ENCODE assay signal across 32 cellular contexts in genomic region chr9:132887181-132888120, GRCh38. TPM values are rescaled to one million over a fixed set of nuclear protein-coding genes. Genes with fewer than 3 reads are reported as not detected.
DNase-seq lines count a peak whose midpoint lies in the region; ATAC-seq, FAIRE-seq and TF ChIP-seq lines count a peak whose summit lies in the region.
"Had no signal": no experiment of that assay in that cellular context is flagged by ENCODE, and none has a peak within 500 bp of the region (broad histone marks: within the 10 kb centered on the region; RNA-seq: fewer than 3 reads in every experiment).

No MANE protein-coding gene starts in this region.

- H3K27me3 Mint-ChIP-seq in naive B cell (no peaks in the 10 kb centered on the region), Caco-2 (ENCODE audit: insufficient read depth, unreplicated experiment) (no peaks in the 10 kb centered on the region)
- no peaks in the 10 kb centered on the region for H3K27me3 Mint-ChIP-seq in stimulated activated naive B cell treated with anti-CD40 and anti-IgM and Interleukin-4, amounts not matched to agents 10 μg/mL and 1 μg/mL and 100 μg/mL, for 72 hours
- H3K27me3 Mint-ChIP-seq: CD4-positive, alpha-beta T cell had no signal

- no peaks in the 10 kb centered on the region for H3K79me2 ChIP-seq in HepG2 (ENCODE audit: insufficient read depth, low read length)

- no peak overlapping the region for H3K4me3 ChIP-seq in HepG2 (replicated peaks in 1 of 3; ENCODE audit: insufficient read depth in 1 of 3, low read depth in 2 of 3, low read length in 3 of 3)
- H3K4me3 ChIP-seq in right lobe of liver: no peak overlapping the region
- H3K4me3 ChIP-seq in NB4 (ENCODE audit: low read depth, low read length): no peak overlapping the region
- H3K4me3 ChIP-seq in Caco-2 (ENCODE audit: low read depth, low read length): no peak overlapping the region
- no peak overlapping the region for H3K4me3 ChIP-seq in transverse colon
- H3K4me3 ChIP-seq: GM12878, HAP-1, SJCRH30 had no signal

- no peaks in the 10 kb centered on the region for H3K9me3 ChIP-seq in HepG2 (ENCODE audit: low read length)
- no peaks in the 10 kb centered on the region for H3K9me3 ChIP-seq in right lobe of liver
- H3K9me3 ChIP-seq in Caco-2: no peaks in the 10 kb centered on the region
- H3K9me3 ChIP-seq in transverse colon: no peaks in the 10 kb centered on the region
- H3K9me3 ChIP-seq: HAP-1, SJCRH30 had no signal

- in situ Hi-C loops in HepG2 (cut with HindIII; ENCODE audit: extremely low pct_ligation_motif_present, low pct_unique_long_range_greater_than_20kb) (no loop called here), transverse colon (cut with MboI; ENCODE audit: low pct_ligation_motif_present in 1 of 4, low pct_unique_long_range_greater_than_20kb in 1 of 4, low sequenced_read_pairs in 3 of 4) (no loop called here)

- intact Hi-C loops in HepG2 (cut with micrococcal nuclease; ENCODE audit: unreplicated experiment): no loop called here
- intact Hi-C loops in right lobe of liver (cut with DNase I): no loop called here
- intact Hi-C loops in Caco-2 (cut with micrococcal nuclease; ENCODE audit: unreplicated experiment): no loop called here
- intact Hi-C loops in transverse colon (cut with DNase I; ENCODE audit: low total_unique reads): no loop called here

- no peak for DNase-seq in HepG2 (ENCODE audit: low spot score)
- no peak for DNase-seq in right lobe of liver
- peak; percentile 21 for DNase-seq in NB4 (ENCODE audit: low read depth)
- DNase-seq in naive B cell: no peak
- DNase-seq in Caco-2: no peak
- no peak for DNase-seq in transverse colon
- no peak for DNase-seq in HK-2 (ENCODE audit: unreplicated experiment)
- DNase-seq in stimulated activated naive B cell treated with anti-CD40 and anti-IgM and Interleukin-4, amounts not matched to agents 10 μg/mL and 1 μg/mL and 100 μg/mL, for 72 hours: no peak
- DNase-seq: ACHN; CD4-positive, alpha-beta T cell; DMS53; EL; GDM1; GOT3; HFFc6; IMR-90; NCI-H1105 treated with DMSO at 0.1 percent for 48 hours; NCI-H146; NCI-H2029; NCI-H446 treated with DMSO at 0.1 percent for 48 hours; NCI-H526; NCI-H82; NK-92 treated with Interleukin-12 subunit alpha and Interleukin-12 subunit beta, amount 100 ng/mL, for 24 hours; PC-3; SJCRH30 had no signal

- no peak for TF ChIP-seq EP300 in HepG2 (IDR thresholded peaks at IDR 0.05; ENCODE audit: low read depth in 2 of 2, low read length in 2 of 2)
- TF ChIP-seq EP300 in HepG2 (CRISPR knock-in tag; IDR thresholded peaks at IDR 0.05; ENCODE audit: borderline replicate concordance): no peak
- TF ChIP-seq EP300 in transverse colon (IDR thresholded peaks at IDR 0.05; ENCODE audit: low read depth): no peak

- H3K9ac ChIP-seq in HepG2 (ENCODE audit: insufficient read depth, low read depth, low read length): no peak overlapping the region
- H3K9ac ChIP-seq: KMS-11 had no signal

- H3K36me3 Mint-ChIP-seq in naive B cell (no peaks in the 10 kb centered on the region), Caco-2 (ENCODE audit: insufficient read depth, unreplicated experiment) (no peaks in the 10 kb centered on the region)
- H3K36me3 Mint-ChIP-seq in stimulated activated naive B cell treated with anti-CD40 and anti-IgM and Interleukin-4, amounts not matched to agents 10 μg/mL and 1 μg/mL and 100 μg/mL, for 72 hours: peaks cover 0 to under 1% of the 10 kb centered on the region in 2 donors

- POLR2A ChIA-PET in HepG2 (lab: Yijun Ruan, JAX): no interaction called here
- POLR2A ChIA-PET in Caco-2 (lab: Charles Lee): no interaction called here

- no peaks in the 10 kb centered on the region for H4K20me1 ChIP-seq in HepG2 (ENCODE audit: insufficient read depth, low read length)

- BruUV-seq in HepG2 (replicated peaks; lab: Mats Ljungman, UMichigan): no TSS peak
- no TSS peak for BruUV-seq in Caco-2 (replicated peaks; lab: Mats Ljungman, UMichigan)

- FAIRE-seq in HepG2 (lab: Jason Lieb, UNC): no peak
- FAIRE-seq: GM12878, HTR-8/SVneo had no signal

- no peak for TF ChIP-seq CTCF in HepG2 (CRISPR knock-in tag; IDR thresholded peaks at IDR 0.05)
- TF ChIP-seq CTCF in right lobe of liver (IDR thresholded peaks at IDR 0.05): no peak
- TF ChIP-seq CTCF in NB4 (IDR thresholded peaks at IDR 0.05; ENCODE audit: low read depth, low read length): no peak
- no peak for TF ChIP-seq CTCF in Caco-2 (IDR thresholded peaks at IDR 0.05; ENCODE audit: insufficient read depth in 1 of 2, low read depth in 1 of 2, low read length in 1 of 2, severe bottlenecking in 1 of 2, unreplicated experiment in 1 of 2)
- no peak for TF ChIP-seq CTCF in transverse colon (IDR thresholded peaks at IDR 0.05)

- H3K36me3 ChIP-seq in HepG2 (replicated peaks in 1 of 2; ENCODE audit: control insufficient read depth in 1 of 2, insufficient read depth in 2 of 2, low read length in 2 of 2): no peaks in the 10 kb centered on the region
- H3K36me3 ChIP-seq in right lobe of liver: no peaks in the 10 kb centered on the region
- H3K36me3 ChIP-seq in Caco-2 (ENCODE audit: control insufficient read depth, insufficient read depth, low read length): no peaks in the 10 kb centered on the region
- H3K36me3 ChIP-seq in transverse colon: no peaks in the 10 kb centered on the region
- H3K36me3 ChIP-seq: HAP-1, SJCRH30 had no signal

- H3K9me3 Mint-ChIP-seq in naive B cell: no peaks in the 10 kb centered on the region
- H3K9me3 Mint-ChIP-seq in Caco-2 (ENCODE audit: unreplicated experiment): no peaks in the 10 kb centered on the region
- H3K9me3 Mint-ChIP-seq in stimulated activated naive B cell treated with anti-CD40 and anti-IgM and Interleukin-4, amounts not matched to agents 10 μg/mL and 1 μg/mL and 100 μg/mL, for 72 hours: no peaks in the 10 kb centered on the region
- H3K9me3 Mint-ChIP-seq: CD4-positive, alpha-beta T cell; HFFc6 had no signal

- CTCF ChIA-PET in HepG2 (lab: Yijun Ruan, JAX; ENCODE audit: low intra/inter-chr PET ratio, low total read pairs): no interaction called here
- CTCF ChIA-PET in Caco-2 (lab: Charles Lee): interaction anchor here (0.6 to 0.7 kb wide), 2 partner anchors 40 to 145 kb away, joined by 3 to 4 read pairs; no protein-coding TSS in a partner anchor

- H3K27ac Mint-ChIP-seq in naive B cell (peak overlapping the region in 2 of 6 donors; percentile 15 to 85), Caco-2 (ENCODE audit: unreplicated experiment) (no peak overlapping the region)
- no peak overlapping the region for H3K27ac Mint-ChIP-seq in stimulated activated naive B cell treated with anti-CD40 and anti-IgM and Interleukin-4, amounts not matched to agents 10 μg/mL and 1 μg/mL and 100 μg/mL, for 72 hours
- H3K27ac Mint-ChIP-seq: CD4-positive, alpha-beta T cell; HFFc6 had no signal

- no peak overlapping the region for H2AFZ ChIP-seq in HepG2 (ENCODE audit: low read length)

- no peak for TF ChIP-seq RAD21 in HepG2 (CRISPR knock-in tag; IDR thresholded peaks at IDR 0.05)

- no peak overlapping the region for H3K4me2 ChIP-seq in HepG2 (ENCODE audit: low read depth, low read length)
- H3K4me2 ChIP-seq: KMS-11 had no signal

- H3K4me1 Mint-ChIP-seq in naive B cell (peaks cover 32 to 58% (median 45%) of the 10 kb centered on the region in 3 donors), Caco-2 (ENCODE audit: low read depth, unreplicated experiment) (no peaks in the 10 kb centered on the region)
- peaks cover 25 to 50% of the 10 kb centered on the region in 2 donors for H3K4me1 Mint-ChIP-seq in stimulated activated naive B cell treated with anti-CD40 and anti-IgM and Interleukin-4, amounts not matched to agents 10 μg/mL and 1 μg/mL and 100 μg/mL, for 72 hours

- ATAC-seq in HepG2 (peak; percentile 14), right lobe of liver (no peak), naive B cell (ENCODE audit: low read depth in 2 of 2) (no peak)
- ATAC-seq in stimulated activated naive B cell treated with anti-CD40 and anti-IgM and Interleukin-4, amounts not matched to agents 10 μg/mL and 1 μg/mL and 100 μg/mL, for 72 hours (replicated peaks): no peak
- ATAC-seq: PC-3, Right ventricle myocardium inferior, SK-N-SH treated with all-trans-retinoic acid at 6 μM for 48 hours had no signal

- 59% methylated on average over 13 of the region's 18 CpGs for WGBS in HepG2 (ENCODE audit: low lambda C conversion rate)
- WGBS in right lobe of liver (ENCODE audit: insufficient coverage, low coverage, low lambda C conversion rate, missing lambda C conversion rate): 97% methylated on average over 5 of the region's 18 CpGs
- 86% methylated on average over 16 of the region's 18 CpGs; no CpG with 5 or more reads in 1 of the 2 donors for WGBS in transverse colon (ENCODE audit: low coverage in 1 of 2), 2 donors

- H3K4me3 Mint-ChIP-seq in naive B cell: peak overlapping the region in 7 of 8 donors; percentile 38 to 95 (median 81)
- H3K4me3 Mint-ChIP-seq in Caco-2 (ENCODE audit: unreplicated experiment): no peak overlapping the region
- peak overlapping the region in 1 of 2 donors; percentile 13 for H3K4me3 Mint-ChIP-seq in stimulated activated naive B cell treated with anti-CD40 and anti-IgM and Interleukin-4, amounts not matched to agents 10 μg/mL and 1 μg/mL and 100 μg/mL, for 72 hours
- H3K4me3 Mint-ChIP-seq: CD4-positive, alpha-beta T cell; HFFc6 had no signal

- H3K27ac ChIP-seq in HepG2 (ENCODE audit: extremely low read length, insufficient read depth, low read length): no peak overlapping the region
- no peak overlapping the region for H3K27ac ChIP-seq in right lobe of liver
- H3K27ac ChIP-seq in transverse colon: no peak overlapping the region
- H3K27ac ChIP-seq: 22Rv1, KMS-11, SJCRH30 had no signal

- H3K27me3 ChIP-seq in HepG2 (ENCODE audit: control insufficient read depth in 1 of 2, insufficient read depth in 2 of 2, low read length in 2 of 2) (no peaks in the 10 kb centered on the region), right lobe of liver (no peaks in the 10 kb centered on the region), Caco-2 (replicated peaks; ENCODE audit: control insufficient read depth, insufficient read depth, low read length) (no peaks in the 10 kb centered on the region), transverse colon (no peaks in the 10 kb centered on the region)

- TF ChIP-seq POLR2A in HepG2 (IDR thresholded peaks at IDR 0.05; ENCODE audit: insufficient read depth in 1 of 2, low read depth in 2 of 2, low read length in 2 of 2) (no peak), right lobe of liver (IDR thresholded peaks at IDR 0.05) (no peak), NB4 (IDR thresholded peaks at IDR 0.05; ENCODE audit: extremely low read depth, insufficient read length) (no peak), transverse colon (IDR thresholded peaks at IDR 0.05) (no peak)

- peaks cover 26% of the 10 kb centered on the region for H3K4me1 ChIP-seq in HepG2 (ENCODE audit: insufficient read depth, low read length)
- H3K4me1 ChIP-seq in right lobe of liver: no peaks in the 10 kb centered on the region
- peaks cover 8% of the 10 kb centered on the region; the same call in 1 of the 2 replicates for H3K4me1 ChIP-seq in Caco-2
- no peaks in the 10 kb centered on the region for H3K4me1 ChIP-seq in transverse colon
- H3K4me1 ChIP-seq: HAP-1, SJCRH30 had no signal

RNA-seq across cellular contexts. Expression of gene SPACA9, which starts 8.8 kb away (rescaled TPM):
- total RNA-seq in HepG2 (2016; rRNA removed; fragmentation: Illumina TruSeq; extraction: Trizol): 0.13 and 0.15 TPM in 2 replicates
- 0.44 and 0.61 TPM in 2 replicates for total RNA-seq in HepG2 (2016; cell fraction: cytosol; rRNA removed; fragmentation: Illumina TruSeq; extraction: Trizol; ENCODE audit: low read depth)
- total RNA-seq in HepG2 (2016; cell fraction: insoluble cytoplasmic fraction; rRNA removed; fragmentation: Illumina TruSeq; extraction: Trizol): 0.18 and 0.22 TPM in 2 replicates
- 0.10 and 0.56 TPM in 2 replicates for total RNA-seq in HepG2 (2016; cell fraction: membrane; rRNA removed; fragmentation: Illumina TruSeq; extraction: Trizol)
- 0.25 and 0.50 TPM in 2 replicates for total RNA-seq in HepG2 (2016; cell fraction: nucleus; rRNA removed; fragmentation: Illumina TruSeq; extraction: Trizol)
- polyA plus RNA-seq in HepG2 (2011; rRNA removed): 0.38 and 0.64 TPM in 2 replicates
- 0.38 and 0.40 TPM in 2 replicates for polyA plus RNA-seq in HepG2 (2011; cell fraction: cytosol; rRNA removed)
- polyA plus RNA-seq in HepG2 (2011; cell fraction: nucleus; rRNA removed): 0.64 and 0.93 TPM in 2 replicates
- polyA plus RNA-seq in HepG2 (2012): 0.33 and 0.38 TPM in 2 replicates
- polyA plus RNA-seq in HepG2 (2016; cell fraction: cytosol; fragmentation: Illumina TruSeq; extraction: Trizol; ENCODE audit: low read depth): 0.55 and 0.71 TPM in 2 replicates
- polyA plus RNA-seq in HepG2 (2016; cell fraction: insoluble cytoplasmic fraction; fragmentation: Illumina TruSeq; extraction: Trizol; ENCODE audit: low read depth): 0.17 and 0.21 TPM in 2 replicates
- polyA plus RNA-seq in HepG2 (2016; cell fraction: membrane; fragmentation: Illumina TruSeq; extraction: Trizol; ENCODE audit: low read depth): 0.25 and 0.36 TPM in 2 replicates
- polyA plus RNA-seq in HepG2 (2016; cell fraction: nucleus; fragmentation: Illumina TruSeq; extraction: Trizol; ENCODE audit: insufficient read depth, low read depth): 0.43 and 0.48 TPM in 2 replicates
- 0.30 and 7.2 TPM in 2 replicates for polyA minus RNA-seq in HepG2 (2011; rRNA and poly(A)+ RNA removed; ENCODE audit: low replicate concordance)
- polyA minus RNA-seq in HepG2 (2011; cell fraction: cytosol; rRNA and poly(A)+ RNA removed): 0.49 TPM in 1 of 2 replicates, not detected in the other
- 0.25 and 0.26 TPM in 2 replicates for polyA minus RNA-seq in HepG2 (2011; cell fraction: nucleus; rRNA and poly(A)+ RNA removed)
- 1 to 10 TPM in 5 of 6 experiments, under 1 TPM in 1; 0.86 to 2.0 (median 1.3) TPM for total RNA-seq in right lobe of liver
- 1 to 10 TPM; 1.9 to 5.8 (median 3.5) TPM for polyA plus RNA-seq in naive B cell (ENCODE audit: low read depth in 6 of 6)
- total RNA-seq in Caco-2 (2022): 0.64 and 0.74 TPM in 2 replicates
- total RNA-seq in transverse colon: 1 to 10 TPM in 3 of 4 donors, under 1 TPM in 1; 1.00 to 9.0 (median 1.7) TPM

RNA-seq across cellular contexts. Expression of gene AK8, which starts 9.4 kb away (rescaled TPM):
- total RNA-seq in HepG2 (2016; rRNA removed; fragmentation: Illumina TruSeq; extraction: Trizol) (not detected in 2 replicates), right lobe of liver (under 1 TPM in 2 of 6 experiments, not detected in 4; 0.12 TPM), Caco-2 (2022) (0.88 and 1.0 TPM in 2 replicates), transverse colon (1 to 10 TPM in 1 of 4 donors, under 1 TPM in 1, not detected in 2; 0.27 to 1.3 TPM)
- total RNA-seq in HepG2 (2016; cell fraction: cytosol; rRNA removed; fragmentation: Illumina TruSeq; extraction: Trizol; ENCODE audit: low read depth): 0.10 TPM in 1 of 2 replicates, not detected in the other
- total RNA-seq in HepG2 (2016; cell fraction: insoluble cytoplasmic fraction; rRNA removed; fragmentation: Illumina TruSeq; extraction: Trizol): not detected in 2 replicates
- total RNA-seq in HepG2 (2016; cell fraction: membrane; rRNA removed; fragmentation: Illumina TruSeq; extraction: Trizol): 0.07 TPM in 1 of 2 replicates, not detected in the other
- total RNA-seq in HepG2 (2016; cell fraction: nucleus; rRNA removed; fragmentation: Illumina TruSeq; extraction: Trizol): 0.40 TPM in 1 of 2 replicates, not detected in the other
- polyA plus RNA-seq in HepG2 (2011; rRNA removed) (0.09 and 0.11 TPM in 2 replicates), naive B cell (ENCODE audit: low read depth in 6 of 6) (1 to 10 TPM in 3 of 6 donors, under 1 TPM in 3; 0.70 to 4.7 (median 1.5) TPM)
- 0.09 and 0.15 TPM in 2 replicates for polyA plus RNA-seq in HepG2 (2011; cell fraction: cytosol; rRNA removed)
- 0.09 and 0.14 TPM in 2 replicates for polyA plus RNA-seq in HepG2 (2011; cell fraction: nucleus; rRNA removed)
- polyA plus RNA-seq in HepG2 (2012): 0.08 and 0.28 TPM in 2 replicates
- not detected in 2 replicates for polyA plus RNA-seq in HepG2 (2016; cell fraction: cytosol; fragmentation: Illumina TruSeq; extraction: Trizol; ENCODE audit: low read depth)
- polyA plus RNA-seq in HepG2 (2016; cell fraction: insoluble cytoplasmic fraction; fragmentation: Illumina TruSeq; extraction: Trizol; ENCODE audit: low read depth): not detected in 2 replicates
- polyA plus RNA-seq in HepG2 (2016; cell fraction: membrane; fragmentation: Illumina TruSeq; extraction: Trizol; ENCODE audit: low read depth): 0.11 TPM in 1 of 2 replicates, not detected in the other
- not detected in 2 replicates for polyA plus RNA-seq in HepG2 (2016; cell fraction: nucleus; fragmentation: Illumina TruSeq; extraction: Trizol; ENCODE audit: insufficient read depth, low read depth)
- polyA minus RNA-seq in HepG2 (2011; rRNA and poly(A)+ RNA removed; ENCODE audit: low replicate concordance): 0.44 TPM in 1 of 2 replicates, not detected in the other
- not detected in 2 replicates for polyA minus RNA-seq in HepG2 (2011; cell fraction: cytosol; rRNA and poly(A)+ RNA removed)
- 0.25 TPM in 1 of 2 replicates, not detected in the other for polyA minus RNA-seq in HepG2 (2011; cell fraction: nucleus; rRNA and poly(A)+ RNA removed)
- total RNA-seq: CD4-positive, alpha-beta T cell; GM12878; Right ventricle myocardium inferior; SJCRH30 had no signal

RNA-seq across cellular contexts. Expression of gene TSC1, which starts 57.0 kb away (rescaled TPM):
- total RNA-seq in HepG2 (2016; rRNA removed; fragmentation: Illumina TruSeq; extraction: Trizol): 26.3 and 31.6 TPM in 2 replicates
- 18.0 and 21.2 TPM in 2 replicates for total RNA-seq in HepG2 (2016; cell fraction: cytosol; rRNA removed; fragmentation: Illumina TruSeq; extraction: Trizol; ENCODE audit: low read depth)
- total RNA-seq in HepG2 (2016; cell fraction: insoluble cytoplasmic fraction; rRNA removed; fragmentation: Illumina TruSeq; extraction: Trizol): 24.1 and 31.9 TPM in 2 replicates
- 29.5 and 37.4 TPM in 2 replicates for total RNA-seq in HepG2 (2016; cell fraction: membrane; rRNA removed; fragmentation: Illumina TruSeq; extraction: Trizol)
- 49.4 and 54.4 TPM in 2 replicates for total RNA-seq in HepG2 (2016; cell fraction: nucleus; rRNA removed; fragmentation: Illumina TruSeq; extraction: Trizol)
- polyA plus RNA-seq in HepG2 (2011; rRNA removed): 58.0 and 66.1 TPM in 2 replicates
- 25.6 and 30.5 TPM in 2 replicates for polyA plus RNA-seq in HepG2 (2011; cell fraction: cytosol; rRNA removed)
- polyA plus RNA-seq in HepG2 (2011; cell fraction: nucleus; rRNA removed): 178 and 179 TPM in 2 replicates
- polyA plus RNA-seq in HepG2 (2012): 26.8 and 27.3 TPM in 2 replicates
- 9.8 and 11.1 TPM in 2 replicates for polyA plus RNA-seq in HepG2 (2016; cell fraction: cytosol; fragmentation: Illumina TruSeq; extraction: Trizol; ENCODE audit: low read depth)
- polyA plus RNA-seq in HepG2 (2016; cell fraction: insoluble cytoplasmic fraction; fragmentation: Illumina TruSeq; extraction: Trizol; ENCODE audit: low read depth): 17.1 and 17.6 TPM in 2 replicates
- 17.7 and 18.0 TPM in 2 replicates for polyA plus RNA-seq in HepG2 (2016; cell fraction: membrane; fragmentation: Illumina TruSeq; extraction: Trizol; ENCODE audit: low read depth)
- polyA plus RNA-seq in HepG2 (2016; cell fraction: nucleus; fragmentation: Illumina TruSeq; extraction: Trizol; ENCODE audit: insufficient read depth, low read depth): 64.5 and 67.0 TPM in 2 replicates
- polyA minus RNA-seq in HepG2 (2011; rRNA and poly(A)+ RNA removed; ENCODE audit: low replicate concordance): 139 and 153 TPM in 2 replicates
- 26.9 and 27.7 TPM in 2 replicates for polyA minus RNA-seq in HepG2 (2011; cell fraction: cytosol; rRNA and poly(A)+ RNA removed)
- 182 and 218 TPM in 2 replicates for polyA minus RNA-seq in HepG2 (2011; cell fraction: nucleus; rRNA and poly(A)+ RNA removed)
- total RNA-seq in right lobe of liver: 10 to 100 TPM; 14.2 to 22.8 (median 18.3) TPM
- polyA plus RNA-seq in naive B cell (ENCODE audit: low read depth in 6 of 6): 10 to 100 TPM in 2 of 6 donors, 1 to 10 TPM in 3, under 1 TPM in 1; 1.00 to 14.4 (median 8.6) TPM
- total RNA-seq in Caco-2 (2022): 52.8 and 53.5 TPM in 2 replicates
- 100 to 1,000 TPM in 2 of 4 donors, 10 to 100 TPM in 2; 48.4 to 206 (median 92.3) TPM for total RNA-seq in transverse colon
